ENCODE assay signal across 12 cellular contexts in the genomic region with DNA sequence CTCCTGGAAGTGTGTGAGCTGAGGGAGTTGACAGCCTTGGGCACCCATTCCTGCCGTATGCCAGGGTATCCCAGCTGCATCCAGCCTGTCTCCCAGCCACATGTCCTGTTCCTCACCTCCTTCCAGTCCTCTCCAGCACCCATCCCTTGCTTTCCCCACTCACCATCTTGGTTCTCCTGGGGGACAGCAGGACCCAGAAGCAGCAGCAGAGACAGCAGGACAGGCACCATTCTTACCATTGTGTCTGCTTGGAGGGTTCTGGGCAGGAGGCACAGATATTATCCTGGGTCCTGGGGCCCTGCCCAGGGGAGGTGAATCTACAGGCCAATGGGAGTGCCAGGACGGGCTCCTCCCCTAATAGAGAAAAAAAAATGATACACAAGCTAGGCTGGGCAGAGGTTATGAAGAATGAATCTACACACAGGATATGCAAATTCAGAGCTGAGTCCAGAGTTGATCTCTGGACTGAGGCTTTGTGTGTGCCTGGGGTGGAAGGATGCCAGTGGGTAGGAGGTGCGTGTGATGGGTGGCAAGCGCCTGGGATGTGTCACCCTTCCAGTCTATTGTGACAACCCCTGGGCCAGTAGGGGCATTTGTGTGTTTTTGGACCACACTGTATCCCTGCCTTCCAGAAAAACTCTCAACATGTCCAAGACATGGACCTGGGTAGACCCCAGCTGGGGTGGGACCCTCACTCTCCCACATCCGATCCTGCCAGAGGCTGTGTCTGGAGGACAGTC. TPM values are rescaled to one million over a fixed set of nuclear protein-coding genes. Genes with fewer than 3 reads are reported as not detected.
A peak's percentile ranks its signal among the peaks of the same experiment; 100 is the strongest.
DNase-seq lines count a peak whose midpoint lies in the region; TF ChIP-seq lines count a peak whose summit lies in the region.
"Had no signal": no experiment of that assay in that cellular context is flagged by ENCODE, and none has a peak within 500 bp of the region (broad histone marks: within the 10 kb centered on the region; RNA-seq: fewer than 3 reads in every experiment).

TSS of gene AZGP1 (minus strand) at position 250 of the 740 bp plus-strand sequence. CDS start at position 239, 11 bp downstream.

- H3K4me3 ChIP-seq in choroid plexus epithelial cell (ENCODE audit: low read depth, low read length) (no peak within 1 kb of the TSS), spleen (no peak within 1 kb of the TSS), WERI-Rb-1 (ENCODE audit: low read depth, low read length) (no peak within 1 kb of the TSS)
- H3K4me3 ChIP-seq: BLaER1, K562 had no signal

- peak within 1 kb of the TSS; percentile 53 for H3K4me3 Mint-ChIP-seq in Calu3 (ENCODE audit: low read depth, unreplicated experiment)

- H3K27me3 ChIP-seq in spleen (replicated peaks in 1 of 7) (peaks cover 0 to 16% (median 0%) of the 10 kb centered on the region in 7 donors), WERI-Rb-1 (ENCODE audit: insufficient read depth, low read depth, severe bottlenecking) (no peaks in the 10 kb centered on the region)
- H3K27me3 ChIP-seq: BLaER1 had no signal

- peak within 1 kb of the TSS; percentile 38 for H3K27ac Mint-ChIP-seq in Calu3 (ENCODE audit: unreplicated experiment)

- DNase-seq in Calu3 (peak; percentile 34), NCI-H146 (lab: John Stamatoyannopoulos, UW) (peak; percentile 32), choroid plexus epithelial cell (ENCODE audit: low read depth) (peak; percentile 13), mesenteric fat pad (ENCODE audit: low spot score) (no peak), spleen (no peak), NCI-H446 treated with DMSO at 0.1 percent for 48 hours (lab: John Stamatoyannopoulos, UW) (no peak), WERI-Rb-1 (no peak)
- DNase-seq in effector CD8-positive, alpha-beta T cell (lab: John Stamatoyannopoulos, UW): no peak
- DNase-seq: activated CD4-positive, alpha-beta T cell treated with anti-CD3 and anti-CD28 coated beads for 4 hours had no signal

- H3K36me3 Mint-ChIP-seq in Calu3 (ENCODE audit: insufficient read depth, unreplicated experiment): peaks cover 8% of the 10 kb centered on the region

- no peak within 1 kb of the TSS for H3K27ac ChIP-seq in spleen
- H3K27ac ChIP-seq in WERI-Rb-1: no peak within 1 kb of the TSS
- H3K27ac ChIP-seq: BLaER1 had no signal

- intact Hi-C loops in Calu3 (cut with micrococcal nuclease; ENCODE audit: unreplicated experiment): no loop called here
- intact Hi-C loops in spleen (cut with DNase I; ENCODE audit: low total_unique reads): no loop called here

- no peaks in the 10 kb centered on the region for H3K36me3 ChIP-seq in spleen
- no peaks in the 10 kb centered on the region for H3K36me3 ChIP-seq in WERI-Rb-1
- H3K36me3 ChIP-seq: BLaER1 had no signal

- TF ChIP-seq CTCF in Calu3 (IDR thresholded peaks at IDR 0.05; ENCODE audit: unreplicated experiment) (no peak), choroid plexus epithelial cell (conservative IDR thresholded peaks at IDR 0.05; ENCODE audit: low read depth, low read length) (no peak), spleen (IDR thresholded peaks at IDR 0.05 in 8 of 11, conservative IDR thresholded peaks at IDR 0.05 in 3 of 11) (no peak), WERI-Rb-1 (IDR thresholded peaks at IDR 0.05; ENCODE audit: low read depth, low read length) (no peak)

- BruUV-seq in Calu3 (replicated peaks; lab: Mats Ljungman, UMichigan): no TSS peak

- peaks cover 28% of the 10 kb centered on the region for H3K4me1 Mint-ChIP-seq in Calu3 (ENCODE audit: low read depth, unreplicated experiment)

- H3K9me3 ChIP-seq in spleen: no peaks in the 10 kb centered on the region
- no peaks in the 10 kb centered on the region for H3K9me3 ChIP-seq in WERI-Rb-1 (ENCODE audit: severe bottlenecking)
- H3K9me3 ChIP-seq: BLaER1 had no signal

- H3K9me3 Mint-ChIP-seq in Calu3 (ENCODE audit: low read depth, unreplicated experiment): no peaks in the 10 kb centered on the region

- CTCF ChIA-PET in Calu3 (lab: Charles Lee): interaction anchor here (1.1 kb wide), 1 partner anchor 46 kb away, joined by 3 read pairs; the partner anchor contains the start of gene GJC3

- peaks cover 0 to 6% (median 0%) of the 10 kb centered on the region in 6 donors for H3K4me1 ChIP-seq in spleen

- no peak for TF ChIP-seq POLR2A in spleen (IDR thresholded peaks at IDR 0.05)

- peaks cover 5% of the 10 kb centered on the region for H3K27me3 Mint-ChIP-seq in Calu3 (ENCODE audit: unreplicated experiment)

- WGBS in spleen, 5 donors: 70 to 91% (median 76%) methylated on average over 5 of the region's 5 CpGs

RNA-seq across cellular contexts. Expression of gene AZGP1, which starts in this region (rescaled TPM):
- total RNA-seq in Calu3 (2022): 15.4 and 25.6 TPM in 2 replicates
- 76.2 TPM for total RNA-seq in mesenteric fat pad
- total RNA-seq in spleen: under 1 TPM in 1 of 7 donors, not detected in 6; 0.79 TPM
- 1 to 10 TPM in 1 of 3 donors, under 1 TPM in 2; 0.13 to 2.3 (median 0.36) TPM for polyA plus RNA-seq in spleen
- total RNA-seq: astrocyte had no signal
- polyA plus RNA-seq: K562 had no signal

Comparison
In these comparisons a context has a peak if more than half of its experiments do, and no peak if none do; other contexts are left out.
1. DNase-seq: peak in Calu3 (single experiment), NCI-H146 (single experiment) and choroid plexus epithelial cell (single experiment); none in mesenteric fat pad (single experiment), spleen (single experiment), NCI-H446 treated with DMSO at 0.1 percent for 48 hours (single experiment), WERI-Rb-1 (single experiment) and effector CD8-positive, alpha-beta T cell (single experiment).